ENCODE assay signal across 6 cellular contexts in genomic region chr6:73269296-73269695, GRCh38. TPM values are rescaled to one million over a fixed set of nuclear protein-coding genes. Genes with fewer than 3 reads are reported as not detected.
"Had no signal": no experiment of that assay in that cellular context is flagged by ENCODE, and none has a peak within 500 bp of the region (broad histone marks: within the 10 kb centered on the region; RNA-seq: fewer than 3 reads in every experiment).

No MANE protein-coding gene starts in this region.

RNA-seq across cellular contexts. Expression of gene KHDC1, which starts 6.3 kb away (rescaled TPM):
- total RNA-seq: HepG2 had no signal
- polyA plus RNA-seq: HepG2 had no signal

RNA-seq across cellular contexts. Expression of gene KHDC1L, which starts 44.0 kb away (rescaled TPM):
- total RNA-seq: GM23338, H1, H9, HepG2, HT1080 had no signal
- polyA plus RNA-seq: GM23338, HepG2, IgD-negative memory B cell had no signal
